28 cellular contexts compared by ENCODE assay signal in genomic region chr10:31615129-31615528, GRCh38.
"Had no signal": no experiment of that assay in that cellular context is flagged by ENCODE, and none has a peak within 500 bp of the region (broad histone marks: within the 10 kb centered on the region; RNA-seq: fewer than 3 reads in every experiment).

No MANE protein-coding gene starts in this region.

- H3K9me3 Mint-ChIP-seq: natural killer cell; stimulated activated effector memory CD8-positive, alpha-beta T cell treated with anti-CD3 and anti-CD28 coated beads, Interleukin-12 subunit alpha, Interleukin-12 subunit beta, amount 100 ng/mL, for 72 hours; stimulated activated naive CD8-positive, alpha-beta T cell treated with anti-CD3 and anti-CD28 coated beads, Interleukin-15, Interleukin-2, amounts not matched to agents 100 ng/mL and 50 ng/mL, for 24 hours had no signal

- DNase-seq: naive thymus-derived CD4-positive, alpha-beta T cell; natural killer cell; nephron progenitor cell; occipital lobe; ovary; posterior cingulate gyrus; right cardiac atrium; right lobe of liver; sigmoid colon; small intestine; stimulated activated CD4-positive, alpha-beta T cell treated with anti-CD3 and anti-CD28 coated beads, Interleukin-15, amount 100 ng/mL, for 24 hours; stimulated activated CD4-positive, alpha-beta T cell treated with anti-CD3 and anti-CD28 coated beads, Interleukin-2, amount 100 ng/mL, for 24 hours; stimulated activated CD4-positive, alpha-beta T cell treated with anti-CD3 and anti-CD28 coated beads, Interleukin-2, amount 100 ng/mL, for 48 hours; stimulated activated CD4-positive, alpha-beta T cell treated with anti-CD3 and anti-CD28 coated beads, Interleukin-4, amount 100 ng/mL, for 24 hours; stimulated activated naive B cell treated with anti-CD40 and anti-IgM and Interleukin-4, amounts not matched to agents 10 μg/mL and 1 μg/mL and 100 μg/mL, for 72 hours; stimulated activated naive CD4-positive, alpha-beta T cell treated with Interleukin-2 at 50 U/mL for 16 hours; stomach; thyroid gland; trophoblast cell; upper lobe of left lung had no signal

- H3K4me1 ChIP-seq: neural progenitor cell, parathyroid adenoma, right lobe of liver had no signal

- H3K4me1 Mint-ChIP-seq: natural killer cell; stimulated activated effector memory CD8-positive, alpha-beta T cell treated with anti-CD3 and anti-CD28 coated beads, Interleukin-12 subunit alpha, Interleukin-12 subunit beta, amount 100 ng/mL, for 72 hours had no signal

- H3K27me3 Mint-ChIP-seq: progenitor cell of endocrine pancreas had no signal

- H3K27me3 ChIP-seq: neural progenitor cell, ovary, right lobe of liver, sigmoid colon, stomach, thyroid gland, tibial nerve, upper lobe of left lung had no signal

- H3K9me3 ChIP-seq: ovary, psoas muscle, right lobe of liver, sigmoid colon, stomach, thoracic aorta, thyroid gland, tibial nerve, upper lobe of left lung had no signal

- H3K27ac ChIP-seq: neural progenitor cell, ovary, parathyroid adenoma, psoas muscle, right lobe of liver, sigmoid colon, stomach, thoracic aorta, thyroid gland, upper lobe of left lung had no signal

- H3K36me3 ChIP-seq: neural progenitor cell, ovary, right lobe of liver, sigmoid colon, stomach, thoracic aorta, thyroid gland, tibial nerve, upper lobe of left lung had no signal

- H3K4me3 ChIP-seq: neural progenitor cell, ovary, psoas muscle, right lobe of liver, sigmoid colon, stomach, thoracic aorta, thyroid gland, tibial nerve, upper lobe of left lung had no signal

- H3K36me3 Mint-ChIP-seq: naive thymus-derived CD4-positive, alpha-beta T cell; natural killer cell; neural progenitor cell; stimulated activated effector memory CD8-positive, alpha-beta T cell treated with anti-CD3 and anti-CD28 coated beads, Interleukin-12 subunit alpha, Interleukin-12 subunit beta, amount 100 ng/mL, for 72 hours; stimulated activated naive B cell treated with anti-CD40 and anti-IgM and Interleukin-4, amounts not matched to agents 10 μg/mL and 1 μg/mL and 100 μg/mL, for 72 hours had no signal

- H3K4me3 Mint-ChIP-seq: naive thymus-derived CD4-positive, alpha-beta T cell; natural killer cell; nephron progenitor cell; neural progenitor cell; stimulated activated effector memory CD8-positive, alpha-beta T cell treated with anti-CD3 and anti-CD28 coated beads, Interleukin-12 subunit alpha, Interleukin-12 subunit beta, amount 100 ng/mL, for 72 hours; stimulated activated naive B cell treated with anti-CD40 and anti-IgM and Interleukin-4, amounts not matched to agents 10 μg/mL and 1 μg/mL and 100 μg/mL, for 72 hours; stimulated activated naive CD8-positive, alpha-beta T cell treated with anti-CD3 and anti-CD28 coated beads, Interleukin-15, Interleukin-2, amounts not matched to agents 100 ng/mL and 50 ng/mL, for 24 hours had no signal

- H3K27ac Mint-ChIP-seq: naive thymus-derived CD4-positive, alpha-beta T cell; natural killer cell; nephron progenitor cell; neural progenitor cell; progenitor cell of endocrine pancreas; stimulated activated effector memory CD8-positive, alpha-beta T cell treated with anti-CD3 and anti-CD28 coated beads, Interleukin-12 subunit alpha, Interleukin-12 subunit beta, amount 100 ng/mL, for 72 hours; stimulated activated naive B cell treated with anti-CD40 and anti-IgM and Interleukin-4, amounts not matched to agents 10 μg/mL and 1 μg/mL and 100 μg/mL, for 72 hours; stimulated activated naive CD8-positive, alpha-beta T cell treated with anti-CD3 and anti-CD28 coated beads, Interleukin-15, Interleukin-2, amounts not matched to agents 100 ng/mL and 50 ng/mL, for 24 hours had no signal
